Comparison of ENCODE assay signal across 19 cellular contexts in genomic region chr18:58136865-58137264, GRCh38.
A peak's percentile ranks its signal among the peaks of the same experiment; 100 is the strongest.
DNase-seq lines count a peak whose midpoint lies in the region; ATAC-seq and TF ChIP-seq lines count a peak whose summit lies in the region.
"Had no signal": no experiment of that assay in that cellular context is flagged by ENCODE, and none has a peak within 500 bp of the region (broad histone marks: within the 10 kb centered on the region; RNA-seq: fewer than 3 reads in every experiment).

No MANE protein-coding gene starts in this region.

- TF ChIP-seq CTCF in WTC11 (IDR thresholded peaks at IDR 0.05) (no peak), fibroblast of pulmonary artery (IDR thresholded peaks at IDR 0.05; ENCODE audit: low read length, missing control alignments) (no peak), nephron (IDR thresholded peaks at IDR 0.05; ENCODE audit: unreplicated experiment in 3 of 3) (no peak), GM10266 (IDR thresholded peaks at IDR 0.05; ENCODE audit: control insufficient read depth, insufficient read depth, low read depth, missing control alignments) (no peak)

- CTCF ChIA-PET in WTC11 (lab: Charles Lee) = interaction anchor here (1.1 to 4.3 kb wide), 15 partner anchors 13 to 255 kb away, joined by 3 to 39 read pairs (median 4); partner anchors contain the start of gene NEDD4L

- H3K4me1 Mint-ChIP-seq in WTC11 (peaks cover 59% of the 10 kb centered on the region), nephron (peaks cover 37% of the 10 kb centered on the region)

- 0 out of 2 replicates have a peak overlapping the region, but pooled peaks have one; percentile 71 for H3K27ac Mint-ChIP-seq in WTC11
- H3K27ac Mint-ChIP-seq in nephron = peak overlapping the region in 2 of 3 experiments; percentile 10 to 26
- H3K27ac Mint-ChIP-seq: CD4-positive, alpha-beta memory T cell had no signal

- no peaks in the 10 kb centered on the region for H3K9me3 Mint-ChIP-seq in WTC11
- H3K9me3 Mint-ChIP-seq in nephron = no peaks in the 10 kb centered on the region
- H3K9me3 Mint-ChIP-seq: CD4-positive, alpha-beta memory T cell had no signal

- H3K27me3 Mint-ChIP-seq in WTC11 (ENCODE audit: low read depth) (no peaks in the 10 kb centered on the region), nephron (ENCODE audit: low read depth) (no peaks in the 10 kb centered on the region)

- POLR2A ChIA-PET in WTC11 (lab: Charles Lee) = no interaction called here

- no peak overlapping the region for H3K4me3 ChIP-seq in fibroblast of pulmonary artery (replicated peaks; ENCODE audit: low read depth, low read length)
- H3K4me3 ChIP-seq: BLaER1, MG63 had no signal

- DNase-seq in WTC11 (ENCODE audit: low spot score) (no peak), fibroblast of pulmonary artery (ENCODE audit: low read depth) (peak; percentile 23), NOMO-1 treated with DMSO at 0.1 percent for 48 hours (lab: John Stamatoyannopoulos, UW; ENCODE audit: unreplicated experiment) (no peak), GM10266 (ENCODE audit: extremely low spot score) (no peak)
- DNase-seq: CD4-positive, alpha-beta memory T cell; GDM1; GOT3; HCEC 1CT; MG63; NCI-H1417; NCI-H1694 treated with DMSO at 0.1 percent for 48 hours; NCI-H2081 treated with DMSO at 0.1 percent for 48 hours; NCI-H2171 treated with DMSO at 0.1 percent for 48 hours; NCI-H524 treated with DMSO at 0.1 percent for 48 hours; OCI-M1 had no signal

- H3K4me3 Mint-ChIP-seq in WTC11 (no peak overlapping the region), nephron (no peak overlapping the region)
- H3K4me3 Mint-ChIP-seq: CD4-positive, alpha-beta memory T cell had no signal

- ATAC-seq in WTC11 (no peak), GM18517 (IDR thresholded peaks at IDR 0.05; ENCODE audit: unreplicated experiment) (no peak), HG02759 (IDR thresholded peaks at IDR 0.05; ENCODE audit: unreplicated experiment) (no peak)

- H3K36me3 Mint-ChIP-seq in WTC11 (no peaks in the 10 kb centered on the region), nephron (ENCODE audit: low read depth) (no peaks in the 10 kb centered on the region)
- H3K36me3 Mint-ChIP-seq: CD4-positive, alpha-beta memory T cell had no signal

TF ChIP-seq in WTC11, 78 proteins besides CTCF, POLR2A, EP300 and RAD21 (continues in another document):
- TF ChIP-seq FOXP4 (CRISPR knock-in tag; IDR thresholded peaks at IDR 0.05) (no peak), ATF1 (CRISPR knock-in tag; IDR thresholded peaks at IDR 0.05) (no peak), CREB1 (CRISPR knock-in tag; IDR thresholded peaks at IDR 0.05) (no peak), ZNF263 (CRISPR knock-in tag; IDR thresholded peaks at IDR 0.05; ENCODE audit: low read depth) (no peak), ZMAT4 (CRISPR knock-in tag; IDR thresholded peaks at IDR 0.05) (no peak), FOXJ3 (CRISPR knock-in tag; IDR thresholded peaks at IDR 0.05; ENCODE audit: borderline replicate concordance) (no peak), FOXK1 (CRISPR knock-in tag; IDR thresholded peaks at IDR 0.05) (no peak), CBFB (CRISPR knock-in tag; IDR thresholded peaks at IDR 0.05; ENCODE audit: low read depth) (no peak), ZNF423 (CRISPR knock-in tag; IDR thresholded peaks at IDR 0.05) (no peak), RELA (CRISPR knock-in tag; IDR thresholded peaks at IDR 0.05; ENCODE audit: borderline replicate concordance) (no peak), PRDM15 (CRISPR knock-in tag; IDR thresholded peaks at IDR 0.05) (no peak), USF1 (CRISPR knock-in tag; IDR thresholded peaks at IDR 0.05) (no peak), TEAD4 (CRISPR knock-in tag; IDR thresholded peaks at IDR 0.05) (no peak), HMGA2 (CRISPR knock-in tag; IDR thresholded peaks at IDR 0.05) (no peak), AR (CRISPR knock-in tag; IDR thresholded peaks at IDR 0.05) (no peak), ESRRA (CRISPR knock-in tag; IDR thresholded peaks at IDR 0.05; ENCODE audit: borderline replicate concordance) (no peak), JAZF1 (CRISPR knock-in tag; IDR thresholded peaks at IDR 0.05) (no peak), E2F1 (CRISPR knock-in tag; IDR thresholded peaks at IDR 0.05) (no peak), ZNF416 (CRISPR knock-in tag; IDR thresholded peaks at IDR 0.05) (no peak)
